ENCODE assay signal across 11 cellular contexts in genomic region chr1:223732993-223733798, GRCh38. TPM values are rescaled to one million over a fixed set of nuclear protein-coding genes. Genes with fewer than 3 reads are reported as not detected.
A peak's percentile ranks its signal among the peaks of the same experiment; 100 is the strongest.
DNase-seq lines count a peak whose midpoint lies in the region; ATAC-seq and TF ChIP-seq lines count a peak whose summit lies in the region.
"Had no signal": no experiment of that assay in that cellular context is flagged by ENCODE, and none has a peak within 500 bp of the region (broad histone marks: within the 10 kb centered on the region; RNA-seq: fewer than 3 reads in every experiment).

No MANE protein-coding gene starts in this region.

- H3K4me1 ChIP-seq in adipocyte (ENCODE audit: control insufficient read depth, insufficient read depth, low read length) = peaks cover 48% of the 10 kb centered on the region
- peaks cover 76% of the 10 kb centered on the region for H3K4me1 ChIP-seq in skeletal muscle satellite cell (ENCODE audit: control insufficient read depth, insufficient read depth, low read length)

- DNase-seq in HFFc6 (no peak), adipocyte (ENCODE audit: low read depth) (no peak), left ventricle myocardium superior (peak; percentile 58), AML-193 (lab: John Stamatoyannopoulos, UW) (no peak)
- no peak for DNase-seq in stimulated activated CD4-positive, alpha-beta T cell treated with anti-CD3 and anti-CD28 coated beads, Interleukin-4, amount 100 ng/mL, for 1 hour
- DNase-seq: foreskin keratinocyte, MM.1S had no signal

- H3K4me2 ChIP-seq in skeletal muscle satellite cell (ENCODE audit: low read length) = peak overlapping the region; percentile 36

- peak; percentile 63 for ATAC-seq in left ventricle myocardium superior
- ATAC-seq in GM18868 (IDR thresholded peaks at IDR 0.05; ENCODE audit: unreplicated experiment) = no peak
- no peak for ATAC-seq in GM18867 (IDR thresholded peaks at IDR 0.05; ENCODE audit: unreplicated experiment)
- ATAC-seq: foreskin keratinocyte had no signal

- no peak for TF ChIP-seq CTCF in HFFc6 (IDR thresholded peaks at IDR 0.05)

- intact Hi-C loops in left ventricle myocardium superior (cut with micrococcal nuclease) = no loop called here

- no peaks in the 10 kb centered on the region for H3K9me3 ChIP-seq in adipocyte (ENCODE audit: control insufficient read depth, low read length)
- no peaks in the 10 kb centered on the region for H3K9me3 ChIP-seq in skeletal muscle satellite cell (replicated peaks; ENCODE audit: low read length)

- peaks cover 85% of the 10 kb centered on the region for H3K4me1 Mint-ChIP-seq in HFFc6 (ENCODE audit: low read depth)

- H3K9ac ChIP-seq in adipocyte (ENCODE audit: low read length) = peak overlapping the region; percentile 46
- H3K9ac ChIP-seq in skeletal muscle satellite cell (ENCODE audit: low read depth, low read length) = peak overlapping the region; percentile 11

- H3K4me3 Mint-ChIP-seq in HFFc6 = peak overlapping the region; percentile 11; the same call in 1 of the 2 replicates
- H3K4me3 Mint-ChIP-seq: T-helper 1 cell treated with Interleukin-12 subunit alpha and Interleukin-12 subunit beta and Interleukin-4 antibody, amounts not matched to agents 30 μg/mL and 1 μg/mL, for 36 hours had no signal

- H3K36me3 ChIP-seq in adipocyte (ENCODE audit: control insufficient read depth, insufficient read depth, low read length, severe bottlenecking) (peaks cover 9% of the 10 kb centered on the region), skeletal muscle satellite cell (ENCODE audit: insufficient read depth, low read length) (peaks cover 60% of the 10 kb centered on the region)

- H3K36me3 Mint-ChIP-seq in HFFc6 (ENCODE audit: low read depth) = peaks cover 41% of the 10 kb centered on the region

- no peaks in the 10 kb centered on the region for H3K9me3 Mint-ChIP-seq in HFFc6
- H3K9me3 Mint-ChIP-seq: T-helper 1 cell treated with Interleukin-12 subunit alpha and Interleukin-12 subunit beta and Interleukin-4 antibody, amounts not matched to agents 30 μg/mL and 1 μg/mL, for 36 hours had no signal

- H3K4me3 ChIP-seq in adipocyte (ENCODE audit: low read length) = no peak overlapping the region
- H3K4me3 ChIP-seq in skeletal muscle satellite cell (ENCODE audit: low read length) = no peak overlapping the region

- peak overlapping the region; percentile 92 for H3K27ac Mint-ChIP-seq in HFFc6
- H3K27ac Mint-ChIP-seq: T-helper 1 cell treated with Interleukin-12 subunit alpha and Interleukin-12 subunit beta and Interleukin-4 antibody, amounts not matched to agents 30 μg/mL and 1 μg/mL, for 36 hours had no signal

- H3K27me3 ChIP-seq in adipocyte (replicated peaks; ENCODE audit: control insufficient read depth, insufficient read depth, low read length) (no peaks in the 10 kb centered on the region), skeletal muscle satellite cell (ENCODE audit: control insufficient read depth, insufficient read depth, low read length) (no peaks in the 10 kb centered on the region)
- H3K27me3 ChIP-seq: foreskin keratinocyte had no signal

- peaks cover 6% of the 10 kb centered on the region for H3K27me3 Mint-ChIP-seq in HFFc6 (ENCODE audit: insufficient read depth)

RNA-seq across cellular contexts. Expression of gene CAPN2, which starts 20.9 kb away (rescaled TPM):
- 100 to 1,000 TPM; 380 to 424 (median 413) TPM for total RNA-seq in HFFc6 (2021; fragmentation: NEBNext Ultra II Directional; extraction: Animal tissue kit (Norgen Biotek cat#: 25700))
- 76.9 TPM for total RNA-seq in left ventricle myocardium superior
- 396 and 525 TPM in 2 replicates for total RNA-seq in skeletal muscle satellite cell (2012; rRNA removed)
